Comparison of ENCODE assay signal across 21 cellular contexts in the genomic region with DNA sequence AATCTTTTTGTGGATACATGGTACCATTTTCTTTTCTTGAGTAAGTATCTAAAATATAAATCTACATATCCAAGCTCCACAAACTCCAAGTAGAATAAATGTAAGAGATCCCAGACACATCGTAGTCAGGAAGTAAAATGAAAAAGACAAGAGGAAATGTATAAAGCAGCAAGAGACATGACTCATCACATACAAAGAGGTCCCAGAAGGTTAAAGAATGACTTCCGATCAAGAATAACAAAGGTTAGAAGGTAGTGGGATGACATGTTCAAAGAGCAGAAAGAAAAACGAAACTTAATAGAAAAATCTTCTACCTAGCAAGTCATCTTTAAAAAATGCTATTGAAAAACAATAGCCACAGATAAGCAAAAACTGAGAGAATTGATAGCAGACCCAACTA.
DNase-seq lines count a peak whose midpoint lies in the region; ATAC-seq, FAIRE-seq and TF ChIP-seq lines count a peak whose summit lies in the region.
"Had no signal": no experiment of that assay in that cellular context is flagged by ENCODE, and none has a peak within 500 bp of the region (broad histone marks: within the 10 kb centered on the region; RNA-seq: fewer than 3 reads in every experiment).

No MANE protein-coding gene starts in this region.

- no peak for ATAC-seq in HG03097 (IDR thresholded peaks at IDR 0.05; ENCODE audit: low FRiP score, unreplicated experiment)
- ATAC-seq in aorta (ENCODE audit: low FRiP score), result no peak
- ATAC-seq: HCT116, HepG2 had no signal

- CTCF ChIA-PET in activated naive CD4-positive, alpha-beta T cell treated with anti-CD3 and anti-CD28 coated beads for 36 hours (lab: Charles Lee), result no interaction called here

- no peak overlapping the region for H3K4ac ChIP-seq in neuronal stem cell (ENCODE audit: low read length)

- H3K9me3 Mint-ChIP-seq in activated naive CD4-positive, alpha-beta T cell treated with anti-CD3 and anti-CD28 coated beads for 36 hours, result peaks cover 4% of the 10 kb centered on the region

- no peak overlapping the region for H3K23ac ChIP-seq in neuronal stem cell (ENCODE audit: low read depth, low read length, poor library complexity)

- H3K4me2 ChIP-seq in neuronal stem cell (ENCODE audit: insufficient read depth, low read length, poor library complexity, severe bottlenecking), result no peak overlapping the region

- H3K4me3 Mint-ChIP-seq in activated naive CD4-positive, alpha-beta T cell treated with anti-CD3 and anti-CD28 coated beads for 36 hours, result no peak overlapping the region
- H3K4me3 Mint-ChIP-seq: B cell; CD4-positive, CD25-positive, alpha-beta regulatory T cell had no signal

- no peak overlapping the region for H3K9ac ChIP-seq in neuronal stem cell (ENCODE audit: low read depth, low read length, poor library complexity)

- intact Hi-C loops in prostate gland (cut with DNase I), result no loop called here
- intact Hi-C loops in activated naive CD4-positive, alpha-beta T cell treated with anti-CD3 and anti-CD28 coated beads for 36 hours (cut with micrococcal nuclease), result no loop called here
- intact Hi-C loops in aorta (cut with DNase I), result no loop called here

- no peak for TF ChIP-seq POLR2A in prostate gland (IDR thresholded peaks at IDR 0.05)

- no peak for TF ChIP-seq CTCF in epithelial cell of esophagus (IDR thresholded peaks at IDR 0.05; ENCODE audit: insufficient read depth, low read depth, low read length, missing control alignments)
- TF ChIP-seq CTCF in prostate gland (IDR thresholded peaks at IDR 0.05), result no peak

- H3K4me3 ChIP-seq in epithelial cell of esophagus (ENCODE audit: low read length) (no peak overlapping the region), neuronal stem cell (ENCODE audit: low read length in 2 of 2) (no peak overlapping the region), prostate gland (no peak overlapping the region), aorta (ENCODE audit: low read length in 2 of 2) (no peak overlapping the region)
- H3K4me3 ChIP-seq: SJSA1 had no signal

- H2BK12ac ChIP-seq in neuronal stem cell (ENCODE audit: low read length), result no peak overlapping the region

- H3K79me1 ChIP-seq in neuronal stem cell (ENCODE audit: low read depth, low read length), result no peaks in the 10 kb centered on the region

- H3K36me3 Mint-ChIP-seq in activated naive CD4-positive, alpha-beta T cell treated with anti-CD3 and anti-CD28 coated beads for 36 hours (ENCODE audit: low read depth), result no peaks in the 10 kb centered on the region
- H3K36me3 Mint-ChIP-seq: CD4-positive, CD25-positive, alpha-beta regulatory T cell had no signal

- H3K27ac Mint-ChIP-seq in activated naive CD4-positive, alpha-beta T cell treated with anti-CD3 and anti-CD28 coated beads for 36 hours, result no peak overlapping the region
- H3K27ac Mint-ChIP-seq: B cell; CD4-positive, CD25-positive, alpha-beta regulatory T cell had no signal

- no CpG with 5 or more reads among the region's 3 CpGs for WGBS in neuronal stem cell (ENCODE audit: extremely low coverage in 2 of 2, insufficient read length in 2 of 2, insufficient replicate concordance in 1 of 2), 2 donors
- 84% methylated on average over 3 of the region's 3 CpGs for WGBS in prostate gland
- WGBS in aorta, 2 donors, result 60 to 64% methylated on average over 3 of the region's 3 CpGs

- FAIRE-seq in RCC 7860 (lab: Jason Lieb, UNC), result no peak
- FAIRE-seq: HepG2 had no signal

- peaks cover 0 to 17% of the 10 kb centered on the region in 2 donors for H3K9me3 ChIP-seq in neuronal stem cell (replicated peaks in 1 of 2; ENCODE audit: control insufficient read depth in 2 of 2, insufficient read depth in 1 of 2, low read depth in 1 of 2, low read length in 2 of 2)
- H3K9me3 ChIP-seq in prostate gland, result no peaks in the 10 kb centered on the region
- H3K9me3 ChIP-seq in aorta (ENCODE audit: control insufficient read depth, low read length), result peaks cover 2% of the 10 kb centered on the region
- H3K9me3 ChIP-seq: Caco-2, SJSA1 had no signal

- H3K27me3 ChIP-seq in neuronal stem cell (ENCODE audit: control insufficient read depth in 3 of 3, insufficient read depth in 3 of 3, low read depth in 1 of 3, low read length in 3 of 3) (no peaks in the 10 kb centered on the region), prostate gland (replicated peaks; ENCODE audit: insufficient read depth) (no peaks in the 10 kb centered on the region), aorta (ENCODE audit: control insufficient read depth in 1 of 2, insufficient read depth in 2 of 2, low read length in 1 of 2) (no peaks in the 10 kb centered on the region)
- H3K27me3 ChIP-seq: SJSA1 had no signal

- no peak overlapping the region for H2AK5ac ChIP-seq in neuronal stem cell (ENCODE audit: low read depth, low read length)

- H4K8ac ChIP-seq in neuronal stem cell (ENCODE audit: low read depth, low read length), result no peak overlapping the region

- no peak overlapping the region for H3K14ac ChIP-seq in neuronal stem cell (ENCODE audit: low read length)

- peak overlapping the region; percentile 73 for H2AFZ ChIP-seq in neuronal stem cell (ENCODE audit: low read length)

- H3K18ac ChIP-seq in neuronal stem cell (ENCODE audit: low read length), result no peak overlapping the region

- H3K27ac ChIP-seq in neuronal stem cell (replicated peaks; ENCODE audit: low read length) (no peak overlapping the region), prostate gland (no peak overlapping the region), aorta (ENCODE audit: low read depth in 1 of 2, low read length in 2 of 2) (no peak overlapping the region)
- H3K27ac ChIP-seq: SJSA1 had no signal

- H3K27me3 Mint-ChIP-seq in activated naive CD4-positive, alpha-beta T cell treated with anti-CD3 and anti-CD28 coated beads for 36 hours (ENCODE audit: low read depth), result peaks cover 2% of the 10 kb centered on the region
- H3K27me3 Mint-ChIP-seq: B cell; CD4-positive, CD25-positive, alpha-beta regulatory T cell had no signal

- H3K4me1 ChIP-seq in neuronal stem cell (ENCODE audit: control insufficient read depth in 2 of 2, insufficient read depth in 1 of 2, low read depth in 1 of 2, low read length in 2 of 2) (peaks cover 0 to 8% of the 10 kb centered on the region in 2 donors), prostate gland (replicated peaks) (no peaks in the 10 kb centered on the region), aorta (ENCODE audit: control insufficient read depth in 1 of 2, insufficient read depth in 2 of 2, low read length in 2 of 2) (no peaks in the 10 kb centered on the region)
- H3K4me1 ChIP-seq: SJSA1 had no signal

- H4K91ac ChIP-seq in neuronal stem cell (ENCODE audit: low read depth, low read length, poor library complexity), result no peak overlapping the region

- no peak overlapping the region for H2BK5ac ChIP-seq in neuronal stem cell (ENCODE audit: low read length)

- no peak overlapping the region for H2BK15ac ChIP-seq in neuronal stem cell (ENCODE audit: low read length)

- H3K36me3 ChIP-seq in neuronal stem cell (replicated peaks in 1 of 2; ENCODE audit: control insufficient read depth in 2 of 2, insufficient read depth in 2 of 2, low read length in 2 of 2), result no peaks in the 10 kb centered on the region
- no peaks in the 10 kb centered on the region for H3K36me3 ChIP-seq in prostate gland
- H3K36me3 ChIP-seq in aorta (ENCODE audit: control insufficient read depth in 1 of 2, insufficient read depth in 2 of 2, low read length in 1 of 2), result no peaks in the 10 kb centered on the region
- H3K36me3 ChIP-seq: SJSA1 had no signal

- DNase-seq in HT-29 (ENCODE audit: low spot score), result peak; percentile 36
- DNase-seq in RCC 7860 (ENCODE audit: low spot score), result peak; percentile 53
- peak; percentile 2 for DNase-seq in epithelial cell of esophagus (ENCODE audit: low read depth)
- no peak for DNase-seq in neuronal stem cell (ENCODE audit: low spot score)
- no peak for DNase-seq in prostate gland (ENCODE audit: low spot score)
- DNase-seq in activated naive CD4-positive, alpha-beta T cell treated with anti-CD3 and anti-CD28 coated beads for 36 hours, result no peak
- DNase-seq in aorta, result no peak
- DNase-seq: Caco-2; CD4-positive, CD25-positive, alpha-beta regulatory T cell; DMS53; KG1; NCI-H1092; NCI-H146; NCI-H2081; NCI-H526; RPMI8226 had no signal

- H3K4me1 Mint-ChIP-seq in activated naive CD4-positive, alpha-beta T cell treated with anti-CD3 and anti-CD28 coated beads for 36 hours (ENCODE audit: low read depth), result no peaks in the 10 kb centered on the region
- H3K4me1 Mint-ChIP-seq: B cell; CD4-positive, CD25-positive, alpha-beta regulatory T cell had no signal

- H2BK120ac ChIP-seq in neuronal stem cell (ENCODE audit: low read depth, low read length), result no peak overlapping the region

Comparison
In these comparisons a context has a peak if more than half of its experiments do, and no peak if none do; other contexts are left out.
1. DNase-seq: peak in HT-29 (single experiment), RCC 7860 (single experiment) and epithelial cell of esophagus (single experiment); none in neuronal stem cell (single experiment), prostate gland (single experiment), activated naive CD4-positive, alpha-beta T cell treated with anti-CD3 and anti-CD28 coated beads for 36 hours (single experiment) and aorta (0 of 2).